In the genomic region with DNA sequence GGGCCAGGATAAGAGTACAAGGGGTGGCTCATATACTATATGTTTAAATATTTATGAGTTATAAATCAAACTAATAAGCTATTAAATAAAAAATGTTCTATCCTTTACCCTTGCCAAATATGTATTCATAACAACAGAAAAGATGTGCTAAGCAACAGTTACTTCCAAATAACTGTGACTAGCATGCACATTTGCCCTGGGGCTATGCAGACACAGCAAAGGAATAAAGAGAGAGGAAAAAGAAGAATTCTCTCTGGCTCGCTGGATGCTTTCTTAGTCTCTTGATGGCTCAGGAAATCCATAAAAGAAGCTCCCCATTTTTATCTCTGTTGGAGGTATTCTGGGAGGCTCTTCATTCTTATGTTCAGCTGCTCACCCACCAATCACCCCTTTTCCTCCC, we compare ENCODE assay signal across 31 cellular contexts.
"Had no signal": no experiment of that assay in that cellular context is flagged by ENCODE, and none has a peak within 500 bp of the region (broad histone marks: within the 10 kb centered on the region; RNA-seq: fewer than 3 reads in every experiment).

No MANE protein-coding gene starts in this region.

- H3K27me3 ChIP-seq: brain microvascular endothelial cell, foreskin keratinocyte, gastroesophageal sphincter, heart right ventricle had no signal

- DNase-seq: activated B cell treated with CpG ODN at 0.5 μM for 24 hours; activated CD4-positive, alpha-beta memory T cell treated with anti-CD3 and anti-CD28 coated beads for 36 hours; activated CD4-positive, alpha-beta T cell treated with anti-CD3 and anti-CD28 coated beads for 36 hours; activated CD4-positive, alpha-beta T cell treated with anti-CD3 and anti-CD28 coated beads, Interleukin-2, amount 10 ng/mL, durations not matched to agents 24 days and 14 days; activated CD4-positive, CD25-positive, alpha-beta regulatory T cell treated with anti-CD3 and anti-CD28 coated beads, Interleukin-2, amount 50 U/mL, for 72 hours; activated CD8-positive, alpha-beta memory T cell treated with anti-CD3 and anti-CD28 coated beads, Interleukin-2, amount 10 ng/mL, durations not matched to agents 7 days and 5 days; activated CD8-positive, alpha-beta memory T cell treated with anti-CD3 and anti-CD28 coated beads, Interleukin-2, amount 50 U/mL, for 48 hours; activated CD8-positive, alpha-beta T cell treated with anti-CD3 and anti-CD28 coated beads, Interleukin-2, amount 10 ng/mL, durations not matched to agents 7 days and 5 days; activated gamma-delta T cell; activated naive CD4-positive, alpha-beta T cell; activated naive CD4-positive, alpha-beta T cell treated with anti-CD3 and anti-CD28 coated beads, Interleukin-2, amount 50 U/mL, for 16 hours; activated T-cell treated with anti-CD3 and anti-CD28 coated beads for 4 hours; activated T-cell treated with anti-CD3 and anti-CD28 coated beads, Interleukin-2, amount 50 U/mL, for 24 hours; activated T-cell treated with anti-CD3 and anti-CD28 coated beads, Interleukin-2, amount 50 U/mL, for 72 hours; amniotic stem cell; anterior cingulate cortex; brain microvascular endothelial cell; caudate nucleus; cortex of kidney; dermis blood vessel endothelial cell; effector CD4-positive, alpha-beta T cell; effector memory CD8-positive, alpha-beta T cell; heart right ventricle; T-helper 1 cell; T-helper 17 cell; T1000; WERI-Rb-1 had no signal

- H3K9me3 Mint-ChIP-seq: activated B cell treated with CpG ODN at 0.5 μM for 24 hours; activated CD4-positive, alpha-beta T cell treated with anti-CD3 and anti-CD28 coated beads, Interleukin-2, amount 10 ng/mL, durations not matched to agents 24 days and 14 days; T-helper 2 cell treated with Interferon-gamma antibody and Interleukin-4, amounts not matched to agents 5 μg/mL and 100 μg/mL, for 36 hours had no signal

- H3K36me3 ChIP-seq: brain microvascular endothelial cell, gastroesophageal sphincter, heart right ventricle, WERI-Rb-1 had no signal

- H3K4me3 ChIP-seq: gastroesophageal sphincter, heart right ventricle had no signal

- H3K4me1 Mint-ChIP-seq: activated B cell treated with CpG ODN at 0.5 μM for 24 hours; activated CD4-positive, alpha-beta T cell treated with anti-CD3 and anti-CD28 coated beads for 36 hours; activated CD4-positive, alpha-beta T cell treated with anti-CD3 and anti-CD28 coated beads, Interleukin-2, amount 10 ng/mL, durations not matched to agents 24 days and 14 days; activated CD8-positive, alpha-beta memory T cell treated with anti-CD3 and anti-CD28 coated beads, Interleukin-2, amount 10 ng/mL, durations not matched to agents 7 days and 5 days; T-helper 17 cell had no signal

- H3K27ac Mint-ChIP-seq: activated B cell treated with CpG ODN at 0.5 μM for 24 hours; activated CD4-positive, alpha-beta memory T cell treated with anti-CD3 and anti-CD28 coated beads for 36 hours; activated CD4-positive, alpha-beta T cell treated with anti-CD3 and anti-CD28 coated beads for 36 hours; activated CD4-positive, alpha-beta T cell treated with anti-CD3 and anti-CD28 coated beads, Interleukin-2, amount 10 ng/mL, durations not matched to agents 24 days and 14 days; activated CD8-positive, alpha-beta memory T cell treated with anti-CD3 and anti-CD28 coated beads, Interleukin-2, amount 10 ng/mL, durations not matched to agents 7 days and 5 days; activated CD8-positive, alpha-beta T cell treated with anti-CD3 and anti-CD28 coated beads, Interleukin-2, amount 10 ng/mL, durations not matched to agents 7 days and 5 days; activated naive CD8-positive, alpha-beta T cell; activated T-cell treated with anti-CD3 and anti-CD28 coated beads, Interleukin-2, amount 50 U/mL, for 24 hours; activated T-cell treated with anti-CD3 and anti-CD28 coated beads, Interleukin-2, amount 50 U/mL, for 72 hours; effector memory CD8-positive, alpha-beta T cell; T-helper 17 cell; T-helper 2 cell treated with Interferon-gamma antibody and Interleukin-4, amounts not matched to agents 5 μg/mL and 100 μg/mL, for 36 hours had no signal

- H3K27me3 Mint-ChIP-seq: activated B cell treated with CpG ODN at 0.5 μM for 24 hours; activated CD4-positive, alpha-beta T cell treated with anti-CD3 and anti-CD28 coated beads, Interleukin-2, amount 10 ng/mL, durations not matched to agents 24 days and 14 days; activated CD8-positive, alpha-beta memory T cell treated with anti-CD3 and anti-CD28 coated beads, Interleukin-2, amount 10 ng/mL, durations not matched to agents 7 days and 5 days; activated T-cell treated with anti-CD3 and anti-CD28 coated beads, Interleukin-2, amount 50 U/mL, for 24 hours; T-helper 17 cell had no signal

- H3K36me3 Mint-ChIP-seq: activated CD4-positive, alpha-beta memory T cell treated with anti-CD3 and anti-CD28 coated beads for 36 hours; activated CD8-positive, alpha-beta memory T cell treated with anti-CD3 and anti-CD28 coated beads, Interleukin-2, amount 10 ng/mL, durations not matched to agents 7 days and 5 days; activated naive CD8-positive, alpha-beta T cell had no signal

- H3K4me1 ChIP-seq: foreskin keratinocyte, gastroesophageal sphincter, heart right ventricle had no signal

- H3K27ac ChIP-seq: brain microvascular endothelial cell, foreskin keratinocyte, gastroesophageal sphincter, heart right ventricle, WERI-Rb-1 had no signal

- H3K9me3 ChIP-seq: gastroesophageal sphincter had no signal

- H3K4me3 Mint-ChIP-seq: activated B cell treated with CpG ODN at 0.5 μM for 24 hours; activated CD4-positive, alpha-beta memory T cell treated with anti-CD3 and anti-CD28 coated beads for 36 hours; activated CD4-positive, alpha-beta T cell treated with anti-CD3 and anti-CD28 coated beads for 36 hours; activated CD4-positive, alpha-beta T cell treated with anti-CD3 and anti-CD28 coated beads, Interleukin-2, amount 10 ng/mL, durations not matched to agents 24 days and 14 days; activated CD8-positive, alpha-beta memory T cell treated with anti-CD3 and anti-CD28 coated beads, Interleukin-2, amount 10 ng/mL, durations not matched to agents 7 days and 5 days; activated CD8-positive, alpha-beta T cell treated with anti-CD3 and anti-CD28 coated beads, Interleukin-2, amount 10 ng/mL, durations not matched to agents 7 days and 5 days; activated naive CD8-positive, alpha-beta T cell; activated T-cell treated with anti-CD3 and anti-CD28 coated beads, Interleukin-2, amount 50 U/mL, for 24 hours; activated T-cell treated with anti-CD3 and anti-CD28 coated beads, Interleukin-2, amount 50 U/mL, for 72 hours; effector memory CD8-positive, alpha-beta T cell; T-helper 17 cell; T-helper 2 cell treated with Interferon-gamma antibody and Interleukin-4, amounts not matched to agents 5 μg/mL and 100 μg/mL, for 36 hours had no signal
